Comparison of ENCODE assay signal across 14 cellular contexts in genomic region chr11:128499613-128500213, GRCh38.
DNase-seq lines count a peak whose midpoint lies in the region; ATAC-seq lines count a peak whose summit lies in the region.
"Had no signal": no experiment of that assay in that cellular context is flagged by ENCODE, and none has a peak within 500 bp of the region (broad histone marks: within the 10 kb centered on the region; RNA-seq: fewer than 3 reads in every experiment).

No MANE protein-coding gene starts in this region.

- CTCF ChIA-PET in activated CD4-positive, alpha-beta memory T cell treated with anti-CD3 and anti-CD28 coated beads for 36 hours (lab: Charles Lee), result interaction anchor here (1.1 to 2.6 kb wide), 7 partner anchors 9 to 257 kb away, joined by 3 to 12 read pairs (median 5); no protein-coding TSS in a partner anchor

- ATAC-seq in stimulated activated naive B cell treated with anti-CD40 and anti-IgM and Interleukin-4, amounts not matched to agents 10 μg/mL and 1 μg/mL and 100 μg/mL, for 72 hours (replicated peaks), result no peak
- ATAC-seq: K562 had no signal

- peaks cover 78% of the 10 kb centered on the region for H3K36me3 Mint-ChIP-seq in T-helper 1 cell treated with Interleukin-12 subunit alpha and Interleukin-12 subunit beta and Interleukin-4 antibody, amounts not matched to agents 30 μg/mL and 1 μg/mL, for 36 hours (ENCODE audit: low read depth)
- peaks cover 75% of the 10 kb centered on the region for H3K36me3 Mint-ChIP-seq in activated CD4-positive, alpha-beta memory T cell treated with anti-CD3 and anti-CD28 coated beads for 36 hours
- H3K36me3 Mint-ChIP-seq in immature natural killer cell, result peaks cover 3 to 15% (median 5%) of the 10 kb centered on the region in 3 donors
- peaks cover 42 to 44% of the 10 kb centered on the region in 2 donors for H3K36me3 Mint-ChIP-seq in stimulated activated naive B cell treated with anti-CD40 and anti-IgM and Interleukin-4, amounts not matched to agents 10 μg/mL and 1 μg/mL and 100 μg/mL, for 72 hours

- POLR2A ChIA-PET in activated CD4-positive, alpha-beta memory T cell treated with anti-CD3 and anti-CD28 coated beads for 36 hours (lab: Charles Lee), result interaction anchor here (2.0 to 22.3 kb wide), 6 partner anchors 11 to 198 kb away, joined by 6 to 600 read pairs (median 24); no protein-coding TSS in a partner anchor

- no peaks in the 10 kb centered on the region for H3K9me3 Mint-ChIP-seq in T-helper 1 cell treated with Interleukin-12 subunit alpha and Interleukin-12 subunit beta and Interleukin-4 antibody, amounts not matched to agents 30 μg/mL and 1 μg/mL, for 36 hours
- no peaks in the 10 kb centered on the region for H3K9me3 Mint-ChIP-seq in activated CD4-positive, alpha-beta memory T cell treated with anti-CD3 and anti-CD28 coated beads for 36 hours
- no peaks in the 10 kb centered on the region for H3K9me3 Mint-ChIP-seq in immature natural killer cell
- peaks cover 0 to 3% of the 10 kb centered on the region in 2 donors for H3K9me3 Mint-ChIP-seq in stimulated activated naive B cell treated with anti-CD40 and anti-IgM and Interleukin-4, amounts not matched to agents 10 μg/mL and 1 μg/mL and 100 μg/mL, for 72 hours

- peak overlapping the region; percentile 88 for H3K4me3 Mint-ChIP-seq in T-helper 1 cell treated with Interleukin-12 subunit alpha and Interleukin-12 subunit beta and Interleukin-4 antibody, amounts not matched to agents 30 μg/mL and 1 μg/mL, for 36 hours
- peak overlapping the region; percentile 71 for H3K4me3 Mint-ChIP-seq in activated CD4-positive, alpha-beta memory T cell treated with anti-CD3 and anti-CD28 coated beads for 36 hours
- H3K4me3 Mint-ChIP-seq in immature natural killer cell, result peak overlapping the region; percentile 76 to 90 (median 78)
- H3K4me3 Mint-ChIP-seq in stimulated activated naive B cell treated with anti-CD40 and anti-IgM and Interleukin-4, amounts not matched to agents 10 μg/mL and 1 μg/mL and 100 μg/mL, for 72 hours, result peak overlapping the region; percentile 48

- intact Hi-C loops in activated CD4-positive, alpha-beta memory T cell treated with anti-CD3 and anti-CD28 coated beads for 36 hours (cut with micrococcal nuclease), result loop anchor here (5.0 to 10.0 kb wide), 2 partner anchors 327 to 465 kb away; no protein-coding TSS in a partner anchor

- H3K27ac Mint-ChIP-seq in T-helper 1 cell treated with Interleukin-12 subunit alpha and Interleukin-12 subunit beta and Interleukin-4 antibody, amounts not matched to agents 30 μg/mL and 1 μg/mL, for 36 hours, result peak overlapping the region; percentile 89
- peak overlapping the region; percentile 91 for H3K27ac Mint-ChIP-seq in activated CD4-positive, alpha-beta memory T cell treated with anti-CD3 and anti-CD28 coated beads for 36 hours
- H3K27ac Mint-ChIP-seq in immature natural killer cell, result peak overlapping the region; percentile 86 to 98 (median 96)
- H3K27ac Mint-ChIP-seq in stimulated activated naive B cell treated with anti-CD40 and anti-IgM and Interleukin-4, amounts not matched to agents 10 μg/mL and 1 μg/mL and 100 μg/mL, for 72 hours, result peak overlapping the region; percentile 95

- DNase-seq in T-helper 1 cell (no peak), immature natural killer cell (no peak), middle frontal gyrus (ENCODE audit: extremely low spot score, low spot score) (no peak), superior temporal gyrus (ENCODE audit: extremely low spot score) (no peak)
- DNase-seq in activated CD4-positive, alpha-beta memory T cell treated with anti-CD3 and anti-CD28 coated beads for 36 hours, result no peak
- DNase-seq in stimulated activated naive B cell treated with anti-CD40 and anti-IgM and Interleukin-4, amounts not matched to agents 10 μg/mL and 1 μg/mL and 100 μg/mL, for 72 hours, result no peak
- DNase-seq in activated effector memory CD4-positive, alpha-beta T cell treated with Interleukin-2 at 50 U/mL for 16 hours, result no peak
- DNase-seq: 8988T; activated CD4-positive, CD25-positive, alpha-beta regulatory T cell treated with anti-CD3 and anti-CD28 coated beads, Interleukin-2, amount 50 U/mL, for 72 hours; caudate nucleus; NCI-H774; stimulated activated naive CD4-positive, alpha-beta T cell had no signal

- H3K27me3 Mint-ChIP-seq in T-helper 1 cell treated with Interleukin-12 subunit alpha and Interleukin-12 subunit beta and Interleukin-4 antibody, amounts not matched to agents 30 μg/mL and 1 μg/mL, for 36 hours (ENCODE audit: low read depth), result no peaks in the 10 kb centered on the region
- H3K27me3 Mint-ChIP-seq in activated CD4-positive, alpha-beta memory T cell treated with anti-CD3 and anti-CD28 coated beads for 36 hours, result no peaks in the 10 kb centered on the region
- peaks cover 2 to 22% (median 3%) of the 10 kb centered on the region in 3 donors for H3K27me3 Mint-ChIP-seq in immature natural killer cell (ENCODE audit: low read depth in 3 of 3)
- H3K27me3 Mint-ChIP-seq in stimulated activated naive B cell treated with anti-CD40 and anti-IgM and Interleukin-4, amounts not matched to agents 10 μg/mL and 1 μg/mL and 100 μg/mL, for 72 hours, result no peaks in the 10 kb centered on the region

- peaks cover 89% of the 10 kb centered on the region for H3K4me1 Mint-ChIP-seq in T-helper 1 cell treated with Interleukin-12 subunit alpha and Interleukin-12 subunit beta and Interleukin-4 antibody, amounts not matched to agents 30 μg/mL and 1 μg/mL, for 36 hours (ENCODE audit: low read depth)
- peaks cover 94% of the 10 kb centered on the region for H3K4me1 Mint-ChIP-seq in activated CD4-positive, alpha-beta memory T cell treated with anti-CD3 and anti-CD28 coated beads for 36 hours (ENCODE audit: low read depth)
- H3K4me1 Mint-ChIP-seq in immature natural killer cell, result peaks cover 98 to 100% of the 10 kb centered on the region in 2 donors
- H3K4me1 Mint-ChIP-seq in stimulated activated naive B cell treated with anti-CD40 and anti-IgM and Interleukin-4, amounts not matched to agents 10 μg/mL and 1 μg/mL and 100 μg/mL, for 72 hours, result peaks cover 78 to 95% of the 10 kb centered on the region in 2 donors
